In the genomic region with DNA sequence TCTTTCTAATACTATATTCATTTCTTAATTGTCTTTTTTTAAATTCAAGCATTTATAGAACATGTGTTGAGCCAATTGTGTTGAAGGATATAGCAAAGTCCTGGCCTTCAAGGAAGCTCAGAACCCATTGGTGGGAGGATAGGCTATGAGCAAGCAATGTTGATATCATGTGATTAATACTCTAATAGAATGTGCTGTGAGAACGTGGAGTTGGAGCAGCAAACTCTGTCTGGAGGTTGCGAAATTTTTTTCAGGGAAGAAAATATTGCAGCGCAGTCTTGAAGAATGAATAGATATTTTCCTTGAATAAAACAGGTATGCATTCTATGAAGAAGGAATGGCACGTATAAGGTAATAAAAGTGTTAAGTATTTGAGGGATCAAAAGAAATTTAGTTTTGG, we compare ENCODE assay signal across 31 cellular contexts.
"Had no signal": no experiment of that assay in that cellular context is flagged by ENCODE, and none has a peak within 500 bp of the region (broad histone marks: within the 10 kb centered on the region; RNA-seq: fewer than 3 reads in every experiment).

No MANE protein-coding gene starts in this region.

- H3K79me2 ChIP-seq: parathyroid adenoma had no signal

- H3K27me3 Mint-ChIP-seq: stimulated activated memory B cell treated with anti-CD40 and anti-IgM and Interleukin-4, amounts not matched to agents 10 μg/mL and 1 μg/mL and 100 μg/mL, for 72 hours had no signal

- H2AFZ ChIP-seq: neural progenitor cell, parathyroid adenoma had no signal

- H3K4me3 Mint-ChIP-seq: natural killer cell; nephron; neural progenitor cell; stimulated activated memory B cell treated with anti-CD40 and anti-IgM and Interleukin-4, amounts not matched to agents 10 μg/mL and 1 μg/mL and 100 μg/mL, for 72 hours; stimulated activated naive CD8-positive, alpha-beta T cell treated with anti-CD3 and anti-CD28 coated beads, Interleukin-15, amount 100 ng/mL, for 72 hours had no signal

- H3K4me3 ChIP-seq: neural progenitor cell, ovary, psoas muscle, skin epidermis, smooth muscle cell, spleen, suprapubic skin, testis, tibial artery, transverse colon, upper lobe of left lung, vagina had no signal

- H3K9ac ChIP-seq: neural progenitor cell, parathyroid adenoma had no signal

- H3K27me3 ChIP-seq: neural progenitor cell, ovary, spleen, suprapubic skin, testis, tibial artery, transverse colon, upper lobe of left lung, vagina had no signal

- H3K4me2 ChIP-seq: neural progenitor cell, smooth muscle cell had no signal

- FAIRE-seq: urothelium cell line had no signal

- H3K9me3 ChIP-seq: ovary, suprapubic skin, testis, tibial artery, transverse colon, vagina had no signal

- H3K9me3 Mint-ChIP-seq: neural progenitor cell; stimulated activated naive CD8-positive, alpha-beta T cell treated with anti-CD3 and anti-CD28 coated beads, Interleukin-15, amount 100 ng/mL, for 72 hours had no signal

- H3K36me3 ChIP-seq: neural progenitor cell, ovary, spleen, suprapubic skin, tibial artery, transverse colon, upper lobe of left lung, vagina had no signal

- H3K4me1 ChIP-seq: neural progenitor cell, parathyroid adenoma, psoas muscle, spleen, suprapubic skin, testis, tibial artery, transverse colon, upper lobe of left lung, vagina had no signal

- H3K4me1 Mint-ChIP-seq: natural killer cell; neural progenitor cell; stimulated activated memory B cell treated with anti-CD40 and anti-IgM and Interleukin-4, amounts not matched to agents 10 μg/mL and 1 μg/mL and 100 μg/mL, for 72 hours; stimulated activated naive CD8-positive, alpha-beta T cell treated with anti-CD3 and anti-CD28 coated beads, Interleukin-15, amount 100 ng/mL, for 72 hours had no signal

- H3K36me3 Mint-ChIP-seq: natural killer cell; neural progenitor cell; stimulated activated memory B cell treated with anti-CD40 and anti-IgM and Interleukin-4, amounts not matched to agents 10 μg/mL and 1 μg/mL and 100 μg/mL, for 72 hours had no signal

- H3K27ac Mint-ChIP-seq: natural killer cell; nephron; neural progenitor cell; progenitor cell of endocrine pancreas; stimulated activated memory B cell treated with anti-CD40 and anti-IgM and Interleukin-4, amounts not matched to agents 10 μg/mL and 1 μg/mL and 100 μg/mL, for 72 hours; stimulated activated naive CD8-positive, alpha-beta T cell treated with anti-CD3 and anti-CD28 coated beads, Interleukin-15, amount 100 ng/mL, for 72 hours had no signal

- DNase-seq: natural killer cell; occipital lobe; ovary; posterior cingulate gyrus; psoas muscle; right cardiac atrium; spleen; stimulated activated CD4-positive, alpha-beta T cell treated with anti-CD3 and anti-CD28 coated beads, Interleukin-12 subunit alpha, Interleukin-12 subunit beta, amount 100 ng/mL, for 4 hours; stimulated activated CD4-positive, alpha-beta T cell treated with anti-CD3 and anti-CD28 coated beads, Interleukin-1b, Interleukin-23, amount 100 ng/mL, for 48 hours; stimulated activated CD4-positive, alpha-beta T cell treated with anti-CD3 and anti-CD28 coated beads, Interleukin-4, amount 100 ng/mL, for 1 hour; stimulated activated CD4-positive, alpha-beta T cell treated with anti-CD3 and anti-CD28 coated beads, Interleukin-4, amount 100 ng/mL, for 4 hours; stimulated activated CD8-positive, alpha-beta memory T cell treated with anti-CD3 and anti-CD28 coated beads, Interleukin-4, amount 100 ng/mL, for 48 hours; stimulated activated naive CD4-positive, alpha-beta T cell; stimulated activated naive CD8-positive, alpha-beta T cell treated with anti-CD3 and anti-CD28 coated beads, Interleukin-15, amount 100 ng/mL, for 72 hours; stimulated activated naive CD8-positive, alpha-beta T cell treated with anti-CD3 and anti-CD28 coated beads, Interleukin-15, Interleukin-2, amounts not matched to agents 100 U/mL and 50 U/mL, for 24 hours; substantia nigra; testis; tibial artery; transverse colon; upper lobe of left lung had no signal

- H3K27ac ChIP-seq: neural progenitor cell, ovary, parathyroid adenoma, psoas muscle, skin epidermis, spleen, suprapubic skin, testis, tibial artery, transverse colon, upper lobe of left lung, vagina had no signal

- ATAC-seq: natural killer cell; psoas muscle; right cardiac atrium; sciatic nerve; stimulated activated memory B cell treated with anti-CD40 and anti-IgM and Interleukin-4, amounts not matched to agents 10 μg/mL and 1 μg/mL and 100 μg/mL, for 72 hours; stimulated activated naive CD8-positive, alpha-beta T cell treated with anti-CD3 and anti-CD28 coated beads, Interleukin-15, amount 100 ng/mL, for 72 hours; stimulated activated naive CD8-positive, alpha-beta T cell treated with anti-CD3 and anti-CD28 coated beads, Interleukin-15, Interleukin-2, amounts not matched to agents 100 U/mL and 50 U/mL, for 24 hours had no signal
